ENCODE assay signal across 8 cellular contexts in the genomic region with DNA sequence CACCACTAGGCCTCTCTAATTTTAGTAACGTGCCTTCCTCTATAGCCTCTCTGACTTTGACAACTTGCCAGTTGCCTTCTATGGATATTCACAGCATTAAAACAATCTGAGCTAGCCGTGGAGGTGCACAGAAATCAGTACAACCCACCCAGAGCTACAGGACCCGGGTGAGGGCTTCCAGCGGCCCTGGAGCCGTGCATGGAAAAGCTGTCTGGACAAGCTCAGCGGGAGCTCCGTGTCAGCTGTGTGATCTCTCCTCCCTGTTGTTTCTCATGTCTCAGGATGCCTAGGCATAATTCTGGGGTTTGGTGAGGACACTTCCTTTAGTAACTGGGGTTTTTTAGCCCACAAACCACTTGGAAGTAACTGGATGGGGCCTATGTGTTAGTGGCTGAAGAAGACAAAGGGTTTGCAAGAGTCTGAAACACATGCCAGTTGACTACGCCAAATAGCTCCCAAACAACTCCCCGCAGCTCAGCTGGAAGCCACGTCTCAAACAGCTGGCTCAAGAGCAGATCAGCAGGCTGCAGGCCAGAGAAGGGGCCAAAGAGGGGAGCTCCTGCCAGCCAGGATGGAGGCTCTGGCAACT. TPM values are rescaled to one million over a fixed set of nuclear protein-coding genes. Genes with fewer than 3 reads are reported as not detected.
DNase-seq lines count a peak whose midpoint lies in the region; ATAC-seq and TF ChIP-seq lines count a peak whose summit lies in the region.

No MANE protein-coding gene starts in this region.

- POLR2A ChIA-PET in BJ (lab: Charles Lee), result interaction anchor here (0.6 to 1.0 kb wide), 4 partner anchors 36 to 308 kb away, joined by 3 to 9 read pairs (median 4); no protein-coding TSS in a partner anchor

- H3K36me3 ChIP-seq in BJ (ENCODE audit: control insufficient read depth, insufficient read depth, low read length) (peaks cover 32% of the 10 kb centered on the region), SJCRH30 (peaks cover 53% of the 10 kb centered on the region)

- no peak overlapping the region for H3K4me3 ChIP-seq in BJ (ENCODE audit: low read depth, low read length)
- H3K4me3 ChIP-seq in SJCRH30, result no peak overlapping the region

- TF ChIP-seq CTCF in BJ (IDR thresholded peaks at IDR 0.05; ENCODE audit: insufficient read depth, low read depth, low read length), result no peak

- peak; percentile 80 for DNase-seq in BJ (ENCODE audit: low read depth)
- DNase-seq in SJCRH30, result peak; percentile 62 to 71
- peak; percentile 99 for DNase-seq in fibroblast of peridontal ligament (ENCODE audit: extremely low read depth)
- DNase-seq in posterior vena cava (ENCODE audit: low spot score), result peak; percentile 85
- no peak for DNase-seq in RPMI8226
- DNase-seq in HuH-7.5 (ENCODE audit: low spot score), result no peak
- DNase-seq in NCI-H526 treated with DMSO at 0.1 percent for 48 hours (lab: John Stamatoyannopoulos, UW), result no peak

- H3K27me3 ChIP-seq in BJ (ENCODE audit: control insufficient read depth, insufficient read depth, low read length) (no peaks in the 10 kb centered on the region), SJCRH30 (no peaks in the 10 kb centered on the region)

- peaks cover 34% of the 10 kb centered on the region for H3K4me1 ChIP-seq in SJCRH30

- H3K9me3 ChIP-seq in SJCRH30 (replicated peaks), result no peaks in the 10 kb centered on the region

- no peak for ATAC-seq in HG02884 (IDR thresholded peaks at IDR 0.05; ENCODE audit: unreplicated experiment)

- intact Hi-C loops in posterior vena cava (cut with DNase I), result loop anchor here in 1 of 2 donors (5.0 kb wide), 3 partner anchors 72 to 242 kb away; partner anchors contain the start of genes CORO1C, ISCU and SART3

- CTCF ChIA-PET in BJ (lab: Yijun Ruan, JAX), result interaction anchor here (0.8 to 5.6 kb wide), 31 partner anchors 8 to 288 kb away, joined by 3 to 108 read pairs (median 7); partner anchors contain the start of genes ALKBH2 and SSH1

- peak overlapping the region; percentile 51 for H3K27ac ChIP-seq in SJCRH30

RNA-seq across cellular contexts. Expression of gene SSH1, which starts 52.9 kb away (rescaled TPM):
- 40.6 and 52.3 TPM in 2 replicates for polyA plus RNA-seq in BJ (2011; rRNA removed)
- 39.1 and 47.4 TPM in 2 replicates for polyA minus RNA-seq in BJ (2011; rRNA and poly(A)+ RNA removed)
- total RNA-seq in SJCRH30 (2014; rRNA removed; shearing (Covaris generic)), result 12.1 and 12.3 TPM in 2 replicates
- 10 to 100 TPM; 34.7 to 43.9 TPM for total RNA-seq in posterior vena cava

Comparison
In these comparisons a context has a peak if more than half of its experiments do, and no peak if none do; other contexts are left out.
1. DNase-seq: peak in BJ (single experiment), SJCRH30 (2 of 2), fibroblast of peridontal ligament (single experiment) and posterior vena cava (single experiment); none in RPMI8226 (single experiment), HuH-7.5 (single experiment) and NCI-H526 treated with DMSO at 0.1 percent for 48 hours (single experiment).